In genomic region chr3:43413676-43414368, GRCh38 we compare ENCODE assay signal across 20 cellular contexts.
DNase-seq lines count a peak whose midpoint lies in the region; ATAC-seq and TF ChIP-seq lines count a peak whose summit lies in the region.
"Had no signal": no experiment of that assay in that cellular context is flagged by ENCODE, and none has a peak within 500 bp of the region (broad histone marks: within the 10 kb centered on the region; RNA-seq: fewer than 3 reads in every experiment).

No MANE protein-coding gene starts in this region.

- H3K36me3 Mint-ChIP-seq in GM23338 (ENCODE audit: low read depth) = no peaks in the 10 kb centered on the region
- no peaks in the 10 kb centered on the region for H3K36me3 Mint-ChIP-seq in stimulated activated effector memory CD8-positive, alpha-beta T cell treated with anti-CD3 and anti-CD28 coated beads, Interleukin-12 subunit alpha, Interleukin-12 subunit beta, amount 100 ng/mL, for 72 hours

- H3K36me3 ChIP-seq in GM23338 (ENCODE audit: insufficient read depth) = no peaks in the 10 kb centered on the region
- H3K36me3 ChIP-seq in lower lobe of right lung = no peaks in the 10 kb centered on the region
- H3K36me3 ChIP-seq: SJSA1, vagina had no signal

- H3K79me2 ChIP-seq in GM23338 (replicated peaks; ENCODE audit: insufficient read depth) = no peaks in the 10 kb centered on the region

- TF ChIP-seq CTCF in GM23338 (conservative IDR thresholded peaks at IDR 0.05; ENCODE audit: low read depth in 2 of 2) (no peak), VCaP (conservative IDR thresholded peaks at IDR 0.05) (no peak), lower lobe of right lung (IDR thresholded peaks at IDR 0.05) (no peak)

- DNase-seq in GM23338 (ENCODE audit: low spot score) = peak; percentile 16
- DNase-seq in lower lobe of right lung = no peak
- DNase-seq in stimulated activated effector memory CD8-positive, alpha-beta T cell treated with anti-CD3 and anti-CD28 coated beads, Interleukin-12 subunit alpha, Interleukin-12 subunit beta, amount 100 ng/mL, for 72 hours (ENCODE audit: low spot score in 2 of 2) = no peak
- no peak for DNase-seq in AG08395 (ENCODE audit: low spot score)
- DNase-seq in kidney tubule cell (ENCODE audit: low spot score) = no peak
- DNase-seq: activated CD4-positive, alpha-beta T cell treated with anti-CD3 and anti-CD28 coated beads for 36 hours; activated gamma-delta T cell; cerebellar nuclear complex; DMS 273 treated with DMSO at 0.1 percent for 48 hours; effector CD8-positive, alpha-beta T cell; GDM1; head of caudate nucleus; NCI-H2171; NCI-H748 treated with DMSO at 0.1 percent for 48 hours; PC-3; T1000 had no signal

- H3K27ac Mint-ChIP-seq in GM23338 = no peak overlapping the region
- H3K27ac Mint-ChIP-seq in stimulated activated effector memory CD8-positive, alpha-beta T cell treated with anti-CD3 and anti-CD28 coated beads, Interleukin-12 subunit alpha, Interleukin-12 subunit beta, amount 100 ng/mL, for 72 hours = peak overlapping the region; percentile 26
- H3K27ac Mint-ChIP-seq: activated CD4-positive, alpha-beta T cell treated with anti-CD3 and anti-CD28 coated beads for 36 hours had no signal

- H3K27ac ChIP-seq in GM23338 (ENCODE audit: low read depth) = no peak overlapping the region
- H3K27ac ChIP-seq in VCaP = peak overlapping the region; percentile 97
- peak overlapping the region; percentile 2 for H3K27ac ChIP-seq in lower lobe of right lung
- H3K27ac ChIP-seq: SJSA1, vagina had no signal

- no peaks in the 10 kb centered on the region; the same call in 2 of the 3 replicates for H3K4me1 Mint-ChIP-seq in GM23338
- H3K4me1 Mint-ChIP-seq in stimulated activated effector memory CD8-positive, alpha-beta T cell treated with anti-CD3 and anti-CD28 coated beads, Interleukin-12 subunit alpha, Interleukin-12 subunit beta, amount 100 ng/mL, for 72 hours = peaks cover 18% of the 10 kb centered on the region

- no peaks in the 10 kb centered on the region for H3K9me3 Mint-ChIP-seq in GM23338
- H3K9me3 Mint-ChIP-seq in stimulated activated effector memory CD8-positive, alpha-beta T cell treated with anti-CD3 and anti-CD28 coated beads, Interleukin-12 subunit alpha, Interleukin-12 subunit beta, amount 100 ng/mL, for 72 hours = no peaks in the 10 kb centered on the region

- ATAC-seq in GM23338 = 0 out of 3 replicates have a peak, but pooled peaks have one; percentile 34
- ATAC-seq in lower lobe of right lung = no peak
- ATAC-seq in stimulated activated effector memory CD8-positive, alpha-beta T cell treated with anti-CD3 and anti-CD28 coated beads, Interleukin-12 subunit alpha, Interleukin-12 subunit beta, amount 100 ng/mL, for 72 hours = no peak
- ATAC-seq in GM21576 (IDR thresholded peaks at IDR 0.05; ENCODE audit: unreplicated experiment) = no peak
- ATAC-seq: activated CD4-positive, alpha-beta T cell treated with anti-CD3 and anti-CD28 coated beads for 36 hours; PC-3 had no signal

- peaks cover 6% of the 10 kb centered on the region for H3K27me3 Mint-ChIP-seq in GM23338 (ENCODE audit: insufficient read depth, low read depth, poor library complexity)
- H3K27me3 Mint-ChIP-seq: activated CD4-positive, alpha-beta T cell treated with anti-CD3 and anti-CD28 coated beads for 36 hours had no signal

- intact Hi-C loops in lower lobe of right lung (cut with DNase I) = no loop called here

- H3K9me2 ChIP-seq in GM23338 (ENCODE audit: insufficient read depth) = no peaks in the 10 kb centered on the region

- no peak overlapping the region for H3K4me2 ChIP-seq in GM23338

- no peaks in the 10 kb centered on the region for H4K20me1 ChIP-seq in GM23338 (replicated peaks; ENCODE audit: insufficient read depth)

- no peak overlapping the region for H3K4me3 Mint-ChIP-seq in GM23338
- no peak overlapping the region for H3K4me3 Mint-ChIP-seq in stimulated activated effector memory CD8-positive, alpha-beta T cell treated with anti-CD3 and anti-CD28 coated beads, Interleukin-12 subunit alpha, Interleukin-12 subunit beta, amount 100 ng/mL, for 72 hours
- H3K4me3 Mint-ChIP-seq: activated CD4-positive, alpha-beta T cell treated with anti-CD3 and anti-CD28 coated beads for 36 hours had no signal

- H3K27me3 ChIP-seq in GM23338 (ENCODE audit: insufficient read depth) (no peaks in the 10 kb centered on the region), lower lobe of right lung (ENCODE audit: low read depth) (no peaks in the 10 kb centered on the region)
- H3K27me3 ChIP-seq: SJSA1, vagina had no signal

- H3F3A ChIP-seq in GM23338 (replicated peaks; ENCODE audit: low read depth) = no peaks in the 10 kb centered on the region

- H3K9me3 ChIP-seq in lower lobe of right lung = no peaks in the 10 kb centered on the region
- H3K9me3 ChIP-seq: SJSA1, vagina had no signal

- no peak overlapping the region for H3K4me3 ChIP-seq in GM23338
- no peak overlapping the region for H3K4me3 ChIP-seq in lower lobe of right lung
- H3K4me3 ChIP-seq: SJSA1, vagina had no signal

- H2AFZ ChIP-seq in GM23338 = no peak overlapping the region

- H3K4me1 ChIP-seq in GM23338 (ENCODE audit: insufficient read depth) = no peaks in the 10 kb centered on the region
- peaks cover 11% of the 10 kb centered on the region for H3K4me1 ChIP-seq in lower lobe of right lung
- H3K4me1 ChIP-seq: SJSA1, vagina had no signal

TF ChIP-seq in GM23338, 12 proteins besides CTCF, POLR2A, EP300 and RAD21 (continues in another document):
- TF ChIP-seq ZNF331 (CRISPR knock-in tag; IDR thresholded peaks at IDR 0.05; ENCODE audit: low read depth) = no peak
- no peak for TF ChIP-seq EZH2phosphoT487 (IDR thresholded peaks at IDR 0.05; ENCODE audit: unreplicated experiment)
- TF ChIP-seq NANOG (IDR thresholded peaks at IDR 0.05; ENCODE audit: borderline replicate concordance) = no peak
- no peak for TF ChIP-seq POLR2AphosphoS5 (IDR thresholded peaks at IDR 0.05; ENCODE audit: low read depth)
- TF ChIP-seq JUNB (IDR thresholded peaks at IDR 0.05; ENCODE audit: unreplicated experiment) = no peak
- TF ChIP-seq ZNF462 (CRISPR knock-in tag; IDR thresholded peaks at IDR 0.05) = no peak
